Comparison of ENCODE assay signal across 8 cellular contexts in the genomic region with DNA sequence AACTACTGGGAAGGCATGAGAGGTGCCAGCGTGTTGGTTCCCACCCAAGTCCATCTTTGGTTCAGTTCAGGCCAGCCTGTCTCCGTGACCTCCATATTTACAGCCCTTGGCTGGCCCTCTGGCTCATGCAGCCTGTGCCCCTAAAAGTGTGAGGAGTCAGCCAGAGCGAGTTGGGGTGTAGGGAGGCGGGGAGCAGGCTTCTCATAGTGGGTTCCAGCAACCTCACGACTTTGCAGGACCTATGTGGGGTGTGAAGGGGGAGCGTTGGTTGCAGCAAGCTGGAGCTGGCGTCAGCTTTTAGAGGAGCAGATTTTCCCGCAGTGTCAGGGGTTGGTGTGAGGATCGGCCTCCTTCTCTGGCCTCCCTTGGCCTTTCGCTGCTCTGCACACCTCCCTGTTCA. TPM values are rescaled to one million over a fixed set of nuclear protein-coding genes. Genes with fewer than 3 reads are reported as not detected.
DNase-seq lines count a peak whose midpoint lies in the region; ATAC-seq and TF ChIP-seq lines count a peak whose summit lies in the region.

No MANE protein-coding gene starts in this region.

- TF ChIP-seq CTCF in left lung (IDR thresholded peaks at IDR 0.05) = no peak

- intact Hi-C loops in left lung (cut with DNase I) = no loop called here

- ATAC-seq in left lung (no peak), HG02588 (IDR thresholded peaks at IDR 0.05; ENCODE audit: unreplicated experiment) (no peak)

- H3K4me1 Mint-ChIP-seq in T-helper 2 cell treated with Interferon-gamma antibody and Interleukin-4, amounts not matched to agents 5 μg/mL and 100 μg/mL, for 36 hours (ENCODE audit: low read depth) = peaks cover 88% of the 10 kb centered on the region
- peaks cover 93% of the 10 kb centered on the region for H3K4me1 Mint-ChIP-seq in activated naive CD8-positive, alpha-beta T cell treated with anti-CD3 and anti-CD28 coated beads for 36 hours

- no peaks in the 10 kb centered on the region for H3K27me3 ChIP-seq in left lung

- no peak for DNase-seq in T-helper 2 cell treated with Interferon-gamma antibody and Interleukin-4, amounts not matched to agents 5 μg/mL and 100 μg/mL, for 36 hours (ENCODE audit: low spot score)
- DNase-seq in T-helper 2 cell = no peak
- no peak for DNase-seq in activated naive CD8-positive, alpha-beta T cell treated with anti-CD3 and anti-CD28 coated beads for 36 hours
- no peak for DNase-seq in left lung
- DNase-seq in substantia nigra (lab: John Stamatoyannopoulos, UW) = no peak
- DNase-seq in OCI-M1 (lab: John Stamatoyannopoulos, UW) = no peak
- no peak for DNase-seq in NCI-H1436 treated with DMSO at 0.1 percent for 48 hours (lab: John Stamatoyannopoulos, UW)

- H3K9me3 Mint-ChIP-seq in T-helper 2 cell treated with Interferon-gamma antibody and Interleukin-4, amounts not matched to agents 5 μg/mL and 100 μg/mL, for 36 hours = no peaks in the 10 kb centered on the region
- H3K9me3 Mint-ChIP-seq in activated naive CD8-positive, alpha-beta T cell treated with anti-CD3 and anti-CD28 coated beads for 36 hours = no peaks in the 10 kb centered on the region

- peaks cover 55% of the 10 kb centered on the region for H3K36me3 Mint-ChIP-seq in T-helper 2 cell treated with Interferon-gamma antibody and Interleukin-4, amounts not matched to agents 5 μg/mL and 100 μg/mL, for 36 hours (ENCODE audit: low read depth)
- H3K36me3 Mint-ChIP-seq in activated naive CD8-positive, alpha-beta T cell treated with anti-CD3 and anti-CD28 coated beads for 36 hours = peaks cover 13% of the 10 kb centered on the region

- H3K27me3 Mint-ChIP-seq in T-helper 2 cell treated with Interferon-gamma antibody and Interleukin-4, amounts not matched to agents 5 μg/mL and 100 μg/mL, for 36 hours (ENCODE audit: low read depth) = no peaks in the 10 kb centered on the region
- no peaks in the 10 kb centered on the region for H3K27me3 Mint-ChIP-seq in activated naive CD8-positive, alpha-beta T cell treated with anti-CD3 and anti-CD28 coated beads for 36 hours

- H3K36me3 ChIP-seq in left lung = peaks cover 0 to 7% of the 10 kb centered on the region in 2 donors

- H3K4me3 ChIP-seq in left lung = no peak overlapping the region

- peak overlapping the region; percentile 72 for H3K4me3 Mint-ChIP-seq in T-helper 2 cell treated with Interferon-gamma antibody and Interleukin-4, amounts not matched to agents 5 μg/mL and 100 μg/mL, for 36 hours
- peak overlapping the region; percentile 73 for H3K4me3 Mint-ChIP-seq in activated naive CD8-positive, alpha-beta T cell treated with anti-CD3 and anti-CD28 coated beads for 36 hours

- peaks cover 95 to 100% of the 10 kb centered on the region in 2 donors for H3K4me1 ChIP-seq in left lung

- H3K27ac ChIP-seq in left lung (peak overlapping the region; percentile 77 to 98), substantia nigra (ENCODE audit: low read depth, low read length, poor library complexity, severe bottlenecking) (peak overlapping the region; percentile 84)

- H3K9me3 ChIP-seq in left lung = no peaks in the 10 kb centered on the region

- peak overlapping the region; percentile 62 for H3K27ac Mint-ChIP-seq in T-helper 2 cell treated with Interferon-gamma antibody and Interleukin-4, amounts not matched to agents 5 μg/mL and 100 μg/mL, for 36 hours
- peak overlapping the region; percentile 92 for H3K27ac Mint-ChIP-seq in activated naive CD8-positive, alpha-beta T cell treated with anti-CD3 and anti-CD28 coated beads for 36 hours

RNA-seq across cellular contexts. Expression of a gene that starts 9.8 kb away (rescaled TPM):
- 10 to 100 TPM; 39.6 to 40.4 TPM for total RNA-seq in activated naive CD8-positive, alpha-beta T cell treated with anti-CD3 and anti-CD28 coated beads for 36 hours
- total RNA-seq in left lung = 100 to 1,000 TPM; 116 to 158 TPM

RNA-seq across cellular contexts. Expression of a gene that starts 55.5 kb away (rescaled TPM):
- total RNA-seq in activated naive CD8-positive, alpha-beta T cell treated with anti-CD3 and anti-CD28 coated beads for 36 hours = 10 to 100 TPM; 23.3 to 24.5 TPM
- 10 to 100 TPM; 46.2 to 50.1 TPM for total RNA-seq in left lung
